1 cellular context compared by ENCODE assay signal in genomic region chr19:42219812-42220750, GRCh38.
TF ChIP-seq lines count a peak whose summit lies in the region.

A gene with protein sequence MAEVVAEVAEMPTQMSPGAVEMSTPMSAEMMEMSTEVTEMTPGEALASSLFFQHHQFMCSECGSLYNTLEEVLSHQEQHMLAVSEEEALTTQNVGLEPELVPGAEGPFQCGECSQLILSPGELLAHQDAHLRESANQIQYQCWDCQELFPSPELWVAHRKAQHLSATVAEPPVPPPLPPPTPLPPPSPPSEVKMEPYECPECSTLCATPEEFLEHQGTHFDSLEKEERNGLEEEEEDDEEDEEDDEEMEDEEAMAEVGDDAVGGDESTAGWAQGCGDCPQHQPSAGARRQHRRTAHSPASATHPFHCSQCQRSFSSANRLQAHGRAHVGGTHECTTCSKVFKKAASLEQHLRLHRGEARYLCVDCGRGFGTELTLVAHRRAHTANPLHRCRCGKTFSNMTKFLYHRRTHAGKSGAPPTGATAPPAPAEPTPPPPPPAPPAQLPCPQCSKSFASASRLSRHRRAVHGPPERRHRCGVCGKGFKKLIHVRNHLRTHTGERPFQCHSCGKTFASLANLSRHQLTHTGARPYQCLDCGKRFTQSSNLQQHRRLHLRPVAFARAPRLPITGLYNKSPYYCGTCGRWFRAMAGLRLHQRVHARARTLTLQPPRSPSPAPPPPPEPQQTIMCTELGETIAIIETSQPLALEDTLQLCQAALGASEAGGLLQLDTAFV (plus strand): TSS chr19:42220312. CDS start chr19:42224404, 4,092 bp downstream.

TF ChIP-seq in HepG2, 621 proteins besides CTCF, POLR2A, EP300 and RAD21 (continued from another document and continues in another):
- TF ChIP-seq ZNF687 (CRISPR knock-in tag; IDR thresholded peaks at IDR 0.05) (peak; percentile 88), ZNF598 (CRISPR knock-in tag; IDR thresholded peaks at IDR 0.05; ENCODE audit: borderline replicate concordance) (peak; percentile 58; the same call in 1 of the 2 replicates), RARG (CRISPR knock-in tag; IDR thresholded peaks at IDR 0.05; ENCODE audit: low read depth) (no peak), NFIB (CRISPR knock-in tag; IDR thresholded peaks at IDR 0.05; ENCODE audit: borderline replicate concordance) (no peak), KDM5B (CRISPR knock-in tag; IDR thresholded peaks at IDR 0.05; ENCODE audit: borderline replicate concordance) (peak; percentile 64; the same call in 1 of the 2 replicates), NRL (CRISPR knock-in tag; IDR thresholded peaks at IDR 0.05; ENCODE audit: borderline replicate concordance) (peak; percentile 93), ZFAT (CRISPR knock-in tag; conservative IDR thresholded peaks at IDR 0.05) (no peak), IRF2 (CRISPR knock-in tag; IDR thresholded peaks at IDR 0.05) (peak; percentile 73; the same call in 1 of the 2 replicates), KDM5A (IDR thresholded peaks at IDR 0.05; ENCODE audit: borderline replicate concordance, low read length) (peak; percentile 81), YEATS2 (CRISPR knock-in tag; IDR thresholded peaks at IDR 0.05; ENCODE audit: borderline replicate concordance) (peak; percentile 86; the same call in 1 of the 2 replicates), ZNF850 (CRISPR knock-in tag; conservative IDR thresholded peaks at IDR 0.05) (0 out of 2 replicates have a peak, but pooled peaks have one; percentile 40), MAFF (IDR thresholded peaks at IDR 0.05; ENCODE audit: low read depth, low read length) (no peak), DRAP1 (CRISPR knock-in tag; IDR thresholded peaks at IDR 0.05) (peak; percentile 92), RAD51 (IDR thresholded peaks at IDR 0.05; ENCODE audit: borderline replicate concordance) (peak; percentile 26; the same call in 1 of the 2 replicates), YEATS4 (CRISPR knock-in tag; IDR thresholded peaks at IDR 0.05; ENCODE audit: borderline replicate concordance) (peak; percentile 83; the same call in 1 of the 2 replicates), TFAP4 (IDR thresholded peaks at IDR 0.05; ENCODE audit: borderline replicate concordance, low read depth) (peak; percentile 64; the same call in 1 of the 2 replicates), DZIP1 (CRISPR knock-in tag; IDR thresholded peaks at IDR 0.05) (0 out of 2 replicates have a peak, but pooled peaks have one; percentile 60), MIXL1 (CRISPR knock-in tag; IDR thresholded peaks at IDR 0.05) (0 out of 2 replicates have a peak, but pooled peaks have one; percentile 52), ZNF781 (CRISPR knock-in tag; IDR thresholded peaks at IDR 0.05; ENCODE audit: borderline replicate concordance, not compliant biosample characterization) (no peak), GATAD1 (CRISPR knock-in tag; IDR thresholded peaks at IDR 0.05) (peak; percentile 94), POGZ (CRISPR knock-in tag; IDR thresholded peaks at IDR 0.05) (peak; percentile 50; the same call in 1 of the 2 replicates), EEA1 (CRISPR knock-in tag; IDR thresholded peaks at IDR 0.05; ENCODE audit: borderline replicate concordance) (0 out of 2 replicates have a peak, but pooled peaks have one; percentile 16), HCFC1 (IDR thresholded peaks at IDR 0.05; ENCODE audit: low read depth, low read length) (peak; percentile 63), ZMYM4 (CRISPR knock-in tag; IDR thresholded peaks at IDR 0.05) (peak; percentile 77), FOXA1 (IDR thresholded peaks at IDR 0.05) (no peak), FOXA1 (CRISPR knock-in tag; IDR thresholded peaks at IDR 0.05) (peak; percentile 26; the same call in 1 of the 2 replicates), MTERF4 (CRISPR knock-in tag; IDR thresholded peaks at IDR 0.05) (no peak), MYC (CRISPR knock-in tag; IDR thresholded peaks at IDR 0.05; ENCODE audit: borderline replicate concordance) (peak; percentile 86; the same call in 1 of the 2 replicates), FOXC1 (CRISPR knock-in tag; IDR thresholded peaks at IDR 0.05; ENCODE audit: borderline replicate concordance) (peak; percentile 76; the same call in 1 of the 2 replicates), NFYB (CRISPR knock-in tag; IDR thresholded peaks at IDR 0.05) (peak; percentile 99), RXRB (CRISPR knock-in tag; IDR thresholded peaks at IDR 0.05; ENCODE audit: borderline replicate concordance) (peak; percentile 60; the same call in 1 of the 2 replicates), RFX5 (IDR thresholded peaks at IDR 0.05; ENCODE audit: low read depth, low read length) (peak; percentile 91), KMT2B (CRISPR knock-in tag; IDR thresholded peaks at IDR 0.05) (peak; percentile 63), TMF1 (CRISPR knock-in tag; IDR thresholded peaks at IDR 0.05; ENCODE audit: low read depth) (no peak), ATF2 (CRISPR knock-in tag; IDR thresholded peaks at IDR 0.05) (peak; percentile 61; the same call in 1 of the 2 replicates), HNRNPLL (IDR thresholded peaks at IDR 0.05; ENCODE audit: low read depth, low read length, poor library complexity, severe bottlenecking) (peak; percentile 78), PHB2 (IDR thresholded peaks at IDR 0.05; ENCODE audit: partially characterized antibody) (no peak), REXO4 (CRISPR knock-in tag; IDR thresholded peaks at IDR 0.05; ENCODE audit: borderline replicate concordance) (no peak)
- TF ChIP-seq, protein P1, sequence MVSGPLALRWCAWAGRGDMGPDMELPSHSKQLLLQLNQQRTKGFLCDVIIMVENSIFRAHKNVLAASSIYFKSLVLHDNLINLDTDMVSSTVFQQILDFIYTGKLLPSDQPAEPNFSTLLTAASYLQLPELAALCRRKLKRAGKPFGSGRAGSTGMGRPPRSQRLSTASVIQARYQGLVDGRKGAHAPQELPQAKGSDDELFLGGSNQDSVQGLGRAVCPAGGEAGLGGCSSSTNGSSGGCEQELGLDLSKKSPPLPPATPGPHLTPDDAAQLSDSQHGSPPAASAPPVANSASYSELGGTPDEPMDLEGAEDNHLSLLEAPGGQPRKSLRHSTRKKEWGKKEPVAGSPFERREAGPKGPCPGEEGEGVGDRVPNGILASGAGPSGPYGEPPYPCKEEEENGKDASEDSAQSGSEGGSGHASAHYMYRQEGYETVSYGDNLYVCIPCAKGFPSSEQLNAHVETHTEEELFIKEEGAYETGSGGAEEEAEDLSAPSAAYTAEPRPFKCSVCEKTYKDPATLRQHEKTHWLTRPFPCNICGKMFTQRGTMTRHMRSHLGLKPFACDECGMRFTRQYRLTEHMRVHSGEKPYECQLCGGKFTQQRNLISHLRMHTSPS (CRISPR knock-in tag; IDR thresholded peaks at IDR 0.05; ENCODE audit: low read depth), result no peak
- TF ChIP-seq, protein P2, sequence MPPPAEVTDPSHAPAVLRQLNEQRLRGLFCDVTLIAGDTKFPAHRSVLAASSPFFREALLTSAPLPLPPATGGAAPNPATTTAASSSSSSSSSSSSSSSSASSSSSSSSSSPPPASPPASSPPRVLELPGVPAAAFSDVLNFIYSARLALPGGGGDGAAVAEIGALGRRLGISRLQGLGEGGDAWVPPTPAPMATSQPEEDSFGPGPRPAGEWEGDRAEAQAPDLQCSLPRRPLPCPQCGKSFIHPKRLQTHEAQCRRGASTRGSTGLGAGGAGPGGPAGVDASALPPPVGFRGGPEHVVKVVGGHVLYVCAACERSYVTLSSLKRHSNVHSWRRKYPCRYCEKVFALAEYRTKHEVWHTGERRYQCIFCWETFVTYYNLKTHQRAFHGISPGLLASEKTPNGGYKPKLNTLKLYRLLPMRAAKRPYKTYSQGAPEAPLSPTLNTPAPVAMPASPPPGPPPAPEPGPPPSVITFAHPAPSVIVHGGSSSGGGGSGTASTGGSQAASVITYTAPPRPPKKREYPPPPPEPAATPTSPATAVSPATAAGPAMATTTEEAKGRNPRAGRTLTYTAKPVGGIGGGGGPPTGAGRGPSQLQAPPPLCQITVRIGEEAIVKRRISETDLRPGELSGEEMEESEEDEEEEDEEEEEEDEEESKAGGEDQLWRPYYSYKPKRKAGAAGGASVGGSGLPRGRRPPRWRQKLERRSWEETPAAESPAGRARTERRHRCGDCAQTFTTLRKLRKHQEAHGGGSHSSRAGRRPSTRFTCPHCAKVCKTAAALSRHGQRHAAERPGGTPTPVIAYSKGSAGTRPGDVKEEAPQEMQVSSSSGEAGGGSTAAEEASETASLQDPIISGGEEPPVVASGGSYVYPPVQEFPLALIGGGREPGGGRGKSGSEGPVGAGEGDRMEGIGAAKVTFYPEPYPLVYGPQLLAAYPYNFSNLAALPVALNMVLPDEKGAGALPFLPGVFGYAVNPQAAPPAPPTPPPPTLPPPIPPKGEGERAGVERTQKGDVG (CRISPR knock-in tag; IDR thresholded peaks at IDR 0.05; ENCODE audit: borderline replicate concordance), result 0 out of 2 replicates have a peak, but pooled peaks have one; percentile 55
